8 cellular contexts compared by ENCODE assay signal in genomic region chr10:95756061-95756751, GRCh38. TPM values are rescaled to one million over a fixed set of nuclear protein-coding genes. Genes with fewer than 3 reads are reported as not detected.
DNase-seq lines count a peak whose midpoint lies in the region; ATAC-seq, FAIRE-seq and TF ChIP-seq lines count a peak whose summit lies in the region.

A gene with protein sequence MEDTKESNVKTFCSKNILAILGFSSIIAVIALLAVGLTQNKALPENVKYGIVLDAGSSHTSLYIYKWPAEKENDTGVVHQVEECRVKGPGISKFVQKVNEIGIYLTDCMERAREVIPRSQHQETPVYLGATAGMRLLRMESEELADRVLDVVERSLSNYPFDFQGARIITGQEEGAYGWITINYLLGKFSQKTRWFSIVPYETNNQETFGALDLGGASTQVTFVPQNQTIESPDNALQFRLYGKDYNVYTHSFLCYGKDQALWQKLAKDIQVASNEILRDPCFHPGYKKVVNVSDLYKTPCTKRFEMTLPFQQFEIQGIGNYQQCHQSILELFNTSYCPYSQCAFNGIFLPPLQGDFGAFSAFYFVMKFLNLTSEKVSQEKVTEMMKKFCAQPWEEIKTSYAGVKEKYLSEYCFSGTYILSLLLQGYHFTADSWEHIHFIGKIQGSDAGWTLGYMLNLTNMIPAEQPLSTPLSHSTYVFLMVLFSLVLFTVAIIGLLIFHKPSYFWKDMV (plus strand): TSS chr10:95756163. CDS start chr10:95756240, 77 bp downstream.

- no peaks in the 10 kb centered on the region for H3K4me1 ChIP-seq in breast epithelium

- ATAC-seq in HG03095 (IDR thresholded peaks at IDR 0.05; ENCODE audit: unreplicated experiment) = peak; percentile 29

- peak within 1 kb of the TSS; percentile 37 to 46 (median 44) for H3K4me3 ChIP-seq in breast epithelium

- H3K36me3 ChIP-seq in breast epithelium = no peaks in the 10 kb centered on the region

- no peaks in the 10 kb centered on the region for H3K9me3 ChIP-seq in breast epithelium

- peak within 1 kb of the TSS; percentile 66 to 76 for H3K27ac ChIP-seq in breast epithelium

- DNase-seq in GF-D8 (lab: John Stamatoyannopoulos, UW) (peak; percentile 85), breast epithelium (ENCODE audit: low spot score in 2 of 2) (no peak), left kidney (ENCODE audit: low read depth, low spot score) (peak; percentile 15), DMS153 (lab: John Stamatoyannopoulos, UW) (no peak), D721Med (ENCODE audit: insufficient read length, low spot score) (no peak), NCI-H146 treated with DMSO at 0.1 percent for 48 hours (lab: John Stamatoyannopoulos, UW; ENCODE audit: unreplicated experiment) (no peak)

- H3K27me3 ChIP-seq in breast epithelium = no peaks in the 10 kb centered on the region

- no peak for FAIRE-seq in D721Med (lab: Jason Lieb, UNC)

- no peak for TF ChIP-seq CTCF in breast epithelium (IDR thresholded peaks at IDR 0.05)
- no peak for TF ChIP-seq CTCF in subcutaneous adipose tissue (IDR thresholded peaks at IDR 0.05; ENCODE audit: low read depth)
- TF ChIP-seq CTCF in D721Med (IDR thresholded peaks at IDR 0.05; ENCODE audit: insufficient read depth, missing control alignments) = no peak

- no peak for TF ChIP-seq POLR2A in breast epithelium (IDR thresholded peaks at IDR 0.05)

- intact Hi-C loops in breast epithelium (cut with DNase I; ENCODE audit: low total_unique reads) = no loop called here

RNA-seq across cellular contexts. Expression of the gene that starts here (rescaled TPM):
- total RNA-seq in breast epithelium = 10 to 100 TPM; 17.4 to 26.9 (median 18.4) TPM
- total RNA-seq in subcutaneous adipose tissue = 10 to 100 TPM; 16.2 to 28.7 (median 20.4) TPM

Comparison
In these comparisons a context has a peak if more than half of its experiments do, and no peak if none do; other contexts are left out.
1. DNase-seq: peak in GF-D8 (single experiment) and left kidney (single experiment); none in breast epithelium (0 of 2), DMS153 (single experiment), D721Med (single experiment) and NCI-H146 treated with DMSO at 0.1 percent for 48 hours (single experiment).